ENCODE assay signal across 13 cellular contexts in the genomic region with DNA sequence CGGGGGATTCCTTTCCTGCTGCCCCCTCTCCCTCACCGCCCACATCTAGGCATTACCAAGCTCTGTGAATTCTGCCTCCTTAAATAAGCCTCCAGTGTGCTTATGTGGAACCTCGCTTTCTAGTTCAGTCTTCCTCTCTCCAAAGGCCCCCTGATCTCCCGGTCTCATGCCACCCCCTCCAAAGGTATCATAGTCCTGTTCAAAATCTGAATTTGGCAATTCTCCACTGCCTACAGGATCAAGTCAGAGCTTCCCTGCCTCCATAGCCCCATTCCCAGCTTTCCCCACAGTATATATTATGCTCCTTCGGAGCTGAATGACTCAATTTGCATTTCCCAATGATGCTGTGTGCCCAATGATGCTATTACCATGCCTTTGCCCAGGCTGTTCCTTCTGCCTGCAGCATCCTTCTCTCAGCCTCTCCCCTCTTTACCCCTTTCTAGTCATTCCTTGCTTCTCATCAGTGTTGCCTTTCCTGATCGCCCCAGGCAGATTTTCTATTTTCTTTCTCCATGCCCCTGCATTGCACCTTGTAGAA. TPM values are rescaled to one million over a fixed set of nuclear protein-coding genes. Genes with fewer than 3 reads are reported as not detected.
DNase-seq lines count a peak whose midpoint lies in the region; ATAC-seq and TF ChIP-seq lines count a peak whose summit lies in the region.
"Had no signal": no experiment of that assay in that cellular context is flagged by ENCODE, and none has a peak within 500 bp of the region (broad histone marks: within the 10 kb centered on the region; RNA-seq: fewer than 3 reads in every experiment).

No MANE protein-coding gene starts in this region.

- peak overlapping the region; percentile 99 for H3K4me2 ChIP-seq in SK-N-SH
- H3K4me2 ChIP-seq in neuronal stem cell (ENCODE audit: insufficient read depth, low read length, poor library complexity, severe bottlenecking), result no peak overlapping the region

- ATAC-seq in SK-N-SH treated with all-trans-retinoic acid at 6 μM for 48 hours, result no peak
- no peak for ATAC-seq in effector memory CD8-positive, alpha-beta T cell (replicated peaks)
- ATAC-seq: K562 had no signal

- peak overlapping the region in 1 of 2 donors; percentile 93 for H3K27ac Mint-ChIP-seq in effector memory CD8-positive, alpha-beta T cell

- H3K9ac ChIP-seq in SK-N-SH, result no peak overlapping the region
- H3K9ac ChIP-seq in NT2/D1 (ENCODE audit: insufficient read length, low read depth), result peak overlapping the region; percentile 87
- H3K9ac ChIP-seq in neuronal stem cell (ENCODE audit: low read depth, low read length, poor library complexity), result no peak overlapping the region

- H4K91ac ChIP-seq in neuronal stem cell (ENCODE audit: low read depth, low read length, poor library complexity), result no peak overlapping the region

- H2BK15ac ChIP-seq in neuronal stem cell (ENCODE audit: low read length), result peak overlapping the region; percentile 9

- no peaks in the 10 kb centered on the region for H3K9me2 ChIP-seq in SK-N-SH

- no peaks in the 10 kb centered on the region for H3F3A ChIP-seq in SK-N-SH (replicated peaks; ENCODE audit: insufficient read depth)

- H3K9me3 ChIP-seq in SK-N-SH, result no peaks in the 10 kb centered on the region
- H3K9me3 ChIP-seq in NT2/D1 (ENCODE audit: insufficient read depth, low read length), result no peaks in the 10 kb centered on the region
- H3K9me3 ChIP-seq in neuronal stem cell (replicated peaks in 1 of 2; ENCODE audit: control insufficient read depth in 2 of 2, insufficient read depth in 1 of 2, low read depth in 1 of 2, low read length in 2 of 2), result no peaks in the 10 kb centered on the region

- H3K14ac ChIP-seq in neuronal stem cell (ENCODE audit: low read length), result no peak overlapping the region

- WGBS in SK-N-SH (ENCODE audit: low lambda C conversion rate), result 96% methylated on average over 6 of the region's 6 CpGs
- no CpG with 5 or more reads among the region's 6 CpGs for WGBS in neuronal stem cell (ENCODE audit: extremely low coverage in 2 of 2, insufficient read length in 2 of 2, insufficient replicate concordance in 1 of 2), 2 donors

- in situ Hi-C loops in KBM-7 (cut with MboI; ENCODE audit: low pct_unique_long_range_greater_than_20kb, low sequenced_read_pairs), result no loop called here

- no peak overlapping the region for H3K27ac ChIP-seq in SK-N-SH (ENCODE audit: low read depth in 2 of 2, low read length in 1 of 2)
- H3K27ac ChIP-seq in neuronal stem cell (replicated peaks; ENCODE audit: low read length), result no peak overlapping the region
- H3K27ac ChIP-seq: 22Rv1 had no signal

- no peak overlapping the region for H3K18ac ChIP-seq in neuronal stem cell (ENCODE audit: low read length)

- DNase-seq in SK-N-SH (no peak), NT2/D1 (ENCODE audit: low read depth, low spot score) (no peak), neuronal stem cell (ENCODE audit: low spot score) (no peak), KBM-7 (no peak), OCI-M1 (lab: John Stamatoyannopoulos, UW) (no peak), SW480 (ENCODE audit: low spot score) (no peak)
- DNase-seq in effector memory CD8-positive, alpha-beta T cell, result no peak
- DNase-seq: NCI-H187 treated with DMSO at 0.1 percent for 48 hours; stimulated activated CD4-positive, alpha-beta T cell treated with anti-CD3 and anti-CD28 coated beads, Interleukin-1b, Interleukin-23, amount 100 ng/mL, for 48 hours; stimulated activated naive CD4-positive, alpha-beta T cell treated with Interleukin-2 at 50 U/mL for 16 hours had no signal

- no peak overlapping the region for H2AFZ ChIP-seq in SK-N-SH (ENCODE audit: low read depth)
- H2AFZ ChIP-seq in neuronal stem cell (ENCODE audit: low read length), result no peak overlapping the region

- no peak for TF ChIP-seq CTCF in SK-N-SH (IDR thresholded peaks at IDR 0.05)

- H2BK12ac ChIP-seq in neuronal stem cell (ENCODE audit: low read length), result no peak overlapping the region

- H3K79me1 ChIP-seq in neuronal stem cell (ENCODE audit: low read depth, low read length), result no peaks in the 10 kb centered on the region

- TF ChIP-seq EP300 in SK-N-SH (IDR thresholded peaks at IDR 0.05; ENCODE audit: borderline replicate concordance in 1 of 2, low read depth in 1 of 2, low read length in 1 of 2), result no peak

- no peaks in the 10 kb centered on the region for H3K79me2 ChIP-seq in SK-N-SH (ENCODE audit: insufficient read depth)

- peaks cover 23% of the 10 kb centered on the region for H3K36me3 Mint-ChIP-seq in effector memory CD8-positive, alpha-beta T cell (ENCODE audit: insufficient read depth)

- no peaks in the 10 kb centered on the region for H3K36me3 ChIP-seq in SK-N-SH (replicated peaks in 1 of 2; ENCODE audit: control insufficient read depth in 1 of 2, insufficient read depth in 2 of 2, low read length in 1 of 2)
- H3K36me3 ChIP-seq in NT2/D1 (ENCODE audit: insufficient read depth, insufficient read length, low read length), result no peaks in the 10 kb centered on the region
- H3K36me3 ChIP-seq in neuronal stem cell (replicated peaks in 1 of 2; ENCODE audit: control insufficient read depth in 2 of 2, insufficient read depth in 2 of 2, low read length in 2 of 2), result no peaks in the 10 kb centered on the region

- no peaks in the 10 kb centered on the region for H3K27me3 ChIP-seq in SK-N-SH (ENCODE audit: insufficient read depth)
- H3K27me3 ChIP-seq in NT2/D1 (ENCODE audit: insufficient read depth, insufficient read length), result peaks cover 34% of the 10 kb centered on the region
- peaks cover 0 to 29% (median 2%) of the 10 kb centered on the region in 3 experiments for H3K27me3 ChIP-seq in neuronal stem cell (ENCODE audit: control insufficient read depth in 3 of 3, insufficient read depth in 3 of 3, low read depth in 1 of 3, low read length in 3 of 3)

- POLR2A ChIA-PET in SK-N-SH (lab: Yijun Ruan, JAX), result interaction anchor here (0.5 kb wide), 1 partner anchor 195 kb away, joined by 3 read pairs; no protein-coding TSS in a partner anchor

- no peak overlapping the region for H3K23ac ChIP-seq in neuronal stem cell (ENCODE audit: low read depth, low read length, poor library complexity)

- no peaks in the 10 kb centered on the region for H3K27me3 Mint-ChIP-seq in effector memory CD8-positive, alpha-beta T cell

- no peak overlapping the region for H2BK120ac ChIP-seq in neuronal stem cell (ENCODE audit: low read depth, low read length)

- no peak overlapping the region for H2BK5ac ChIP-seq in neuronal stem cell (ENCODE audit: low read length)

- no peak overlapping the region for H4K8ac ChIP-seq in neuronal stem cell (ENCODE audit: low read depth, low read length)

- peaks cover 28 to 34% of the 10 kb centered on the region in 2 donors for H3K4me1 Mint-ChIP-seq in effector memory CD8-positive, alpha-beta T cell (ENCODE audit: low read depth in 2 of 2)

- H3K4me1 ChIP-seq in SK-N-SH (ENCODE audit: control insufficient read depth in 1 of 2, insufficient read depth in 2 of 2, low read depth in 1 of 2, low read length in 1 of 2) (peaks cover 9 to 19% of the 10 kb centered on the region in 2 experiments; a peak in 2 of 4 replicates), NT2/D1 (ENCODE audit: insufficient read depth, insufficient read length) (peaks cover 2% of the 10 kb centered on the region), neuronal stem cell (ENCODE audit: control insufficient read depth in 2 of 2, insufficient read depth in 1 of 2, low read depth in 1 of 2, low read length in 2 of 2) (peaks cover 3 to 8% of the 10 kb centered on the region in 2 donors)

- no peak overlapping the region; a peak in 1 of 4 replicates for H3K4me3 ChIP-seq in SK-N-SH (ENCODE audit: low read depth in 2 of 2, low read length in 1 of 2)
- no peak overlapping the region for H3K4me3 ChIP-seq in NT2/D1 (ENCODE audit: insufficient read length, low read depth)
- no peak overlapping the region for H3K4me3 ChIP-seq in neuronal stem cell (ENCODE audit: low read length in 2 of 2)

- peak overlapping the region; percentile 77 to 85 for H3K4me3 Mint-ChIP-seq in effector memory CD8-positive, alpha-beta T cell

- H3K4ac ChIP-seq in neuronal stem cell (ENCODE audit: low read length), result no peak overlapping the region

- no peak overlapping the region for H2AK5ac ChIP-seq in neuronal stem cell (ENCODE audit: low read depth, low read length)

- no peaks in the 10 kb centered on the region for H4K20me1 ChIP-seq in SK-N-SH (ENCODE audit: insufficient read depth)

- no peak for TF ChIP-seq RAD21 in SK-N-SH (IDR thresholded peaks at IDR 0.05; ENCODE audit: low read length)

- CTCF ChIA-PET in SK-N-SH (lab: Yijun Ruan, JAX), result interaction anchor here (0.7 to 12.5 kb wide), 7 partner anchors 12 to 206 kb away, joined by 3 to 86 read pairs (median 18); no protein-coding TSS in a partner anchor

- H3K9me3 Mint-ChIP-seq in effector memory CD8-positive, alpha-beta T cell, result no peaks in the 10 kb centered on the region

TF ChIP-seq in SK-N-SH, 30 proteins besides CTCF, POLR2A, EP300 and RAD21 (continues in another document):
- TF ChIP-seq MXI1 (IDR thresholded peaks at IDR 0.05; ENCODE audit: low read depth, low read length) (no peak), CHD2 (IDR thresholded peaks at IDR 0.05; ENCODE audit: low read length, partially characterized antibody) (no peak), GATA2 (CRISPR knock-in tag; IDR thresholded peaks at IDR 0.05) (no peak), EZH2phosphoT487 (IDR thresholded peaks at IDR 0.05; ENCODE audit: borderline replicate concordance, low read depth) (no peak)

TF ChIP-seq in SK-N-SH treated with all-trans-retinoic acid at 6 μM for 48 hours, 23 proteins besides CTCF, POLR2A, EP300 and RAD21:
- TF ChIP-seq GLIS3 (CRISPR knock-in tag; IDR thresholded peaks at IDR 0.05) (no peak), CSDC2 (CRISPR knock-in tag; IDR thresholded peaks at IDR 0.05) (no peak)

RNA-seq across cellular contexts. Expression of a gene that starts 1.7 kb away (rescaled TPM):
- polyA plus RNA-seq in SK-N-SH (2012; rRNA removed), result 17.8 and 20.6 TPM in 2 replicates
- 9.1 and 13.7 TPM in 2 replicates for polyA plus RNA-seq in SK-N-SH (2012; cell fraction: cytosol; rRNA removed)
- 50.0 and 58.2 TPM in 2 replicates for polyA plus RNA-seq in SK-N-SH (2012; cell fraction: nucleus; rRNA removed)
- 5.9 TPM for polyA plus RNA-seq in neuronal stem cell (2013, experiment 1 of 2)
- polyA plus RNA-seq in neuronal stem cell (2013, experiment 2 of 2), result 6.1 TPM

RNA-seq across cellular contexts. Expression of a gene that starts 46.0 kb away (rescaled TPM):
- polyA plus RNA-seq in SK-N-SH (2012; rRNA removed), result 191 and 212 TPM in 2 replicates
- polyA plus RNA-seq in SK-N-SH (2012; cell fraction: cytosol; rRNA removed), result 187 and 197 TPM in 2 replicates
- 219 and 258 TPM in 2 replicates for polyA plus RNA-seq in SK-N-SH (2012; cell fraction: nucleus; rRNA removed)
- 47.7 TPM for polyA plus RNA-seq in neuronal stem cell (2013, experiment 1 of 2)
- 46.5 TPM for polyA plus RNA-seq in neuronal stem cell (2013, experiment 2 of 2)
